In the genomic region with DNA sequence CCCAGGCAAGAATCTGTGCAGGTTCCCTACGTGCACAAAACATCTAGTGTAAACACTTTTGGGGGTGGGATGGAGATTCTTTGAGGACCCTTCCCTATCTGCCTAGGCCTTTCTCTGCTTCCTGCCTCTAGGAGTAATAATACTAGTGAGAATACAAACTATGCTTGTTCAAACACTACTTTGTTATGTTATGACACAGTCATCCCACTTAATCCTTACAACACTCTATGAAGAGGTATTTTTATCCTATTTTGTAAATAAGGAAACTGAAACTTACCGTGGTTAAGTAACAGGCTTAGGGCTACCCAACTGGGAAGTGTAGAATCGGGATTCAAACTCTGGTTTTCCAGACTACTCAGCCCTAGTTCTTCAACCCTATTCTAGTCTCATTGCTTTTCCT, we compare ENCODE assay signal across 20 cellular contexts.
DNase-seq lines count a peak whose midpoint lies in the region; ATAC-seq, FAIRE-seq and TF ChIP-seq lines count a peak whose summit lies in the region.
"Had no signal": no experiment of that assay in that cellular context is flagged by ENCODE, and none has a peak within 500 bp of the region (broad histone marks: within the 10 kb centered on the region; RNA-seq: fewer than 3 reads in every experiment).

No MANE protein-coding gene starts in this region.

- H4K20me1 ChIP-seq in hepatocyte (ENCODE audit: insufficient read depth, poor library complexity, severe bottlenecking): no peaks in the 10 kb centered on the region

- no peak for TF ChIP-seq CTCF in bronchial epithelial cell (IDR thresholded peaks at IDR 0.05; ENCODE audit: insufficient read depth, low read length, severe bottlenecking)
- no peak for TF ChIP-seq CTCF in hepatocyte (IDR thresholded peaks at IDR 0.05; ENCODE audit: poor library complexity)

- no peak overlapping the region for H4K8ac ChIP-seq in mesendoderm (ENCODE audit: low read depth, low read length)

- FAIRE-seq in bronchial epithelial cell (lab: Jason Lieb, UNC): no peak
- FAIRE-seq: GM12878, GM19239, RCC 7860 had no signal

- H3K56ac ChIP-seq in mesendoderm (ENCODE audit: low read length): no peak overlapping the region

- no peak overlapping the region for H3K9ac ChIP-seq in mesendoderm (ENCODE audit: low read length)

- no peaks in the 10 kb centered on the region for H3K9me2 ChIP-seq in hepatocyte (replicated peaks; ENCODE audit: insufficient read depth)

- H3K27me3 ChIP-seq in bronchial epithelial cell (ENCODE audit: control insufficient read depth, insufficient read depth, low read length) (no peaks in the 10 kb centered on the region), hepatocyte (no peaks in the 10 kb centered on the region), mesendoderm (ENCODE audit: insufficient read depth, low read length, poor library complexity) (no peaks in the 10 kb centered on the region)

- H2BK15ac ChIP-seq in mesendoderm (replicated peaks; ENCODE audit: low read depth): no peak overlapping the region

- no peak overlapping the region for H4K5ac ChIP-seq in mesendoderm (ENCODE audit: low read length)

- H3K9me3 ChIP-seq in hepatocyte (ENCODE audit: low read depth): no peaks in the 10 kb centered on the region

- 53% methylated on average over 3 of the region's 3 CpGs for WGBS in hepatocyte (ENCODE audit: low lambda C conversion rate, missing lambda C conversion rate)
- WGBS in mesendoderm (ENCODE audit: extremely low coverage, insufficient coverage, low lambda C conversion rate): no CpG with 5 or more reads among the region's 3 CpGs

- no peaks in the 10 kb centered on the region for H3K9me3 Mint-ChIP-seq in stimulated activated naive CD8-positive, alpha-beta T cell treated with anti-CD3 and anti-CD28 coated beads, Interleukin-15, amount 100 ng/mL, for 72 hours
- no peaks in the 10 kb centered on the region for H3K9me3 Mint-ChIP-seq in activated T-helper 17 cell treated with anti-CD3 and anti-CD28 coated beads, Interleukin-2, amount 50 U/mL, for 72 hours

- no peak for DNase-seq in stimulated activated naive CD8-positive, alpha-beta T cell treated with anti-CD3 and anti-CD28 coated beads, Interleukin-15, amount 100 ng/mL, for 72 hours
- DNase-seq in stimulated activated naive CD8-positive, alpha-beta T cell treated with anti-CD3 and anti-CD28 coated beads, Interleukin-15, Interleukin-2, amounts not matched to agents 100 U/mL and 50 U/mL, for 24 hours: no peak
- DNase-seq in bronchial epithelial cell (ENCODE audit: low read depth) (peak; percentile 73), hepatocyte (ENCODE audit: low spot score) (no peak), mesendoderm (no peak), COR-L47 (lab: John Stamatoyannopoulos, UW) (no peak)
- DNase-seq: Caco-2; CD4-positive, CD25-positive, alpha-beta regulatory T cell; EL; NCI-H1092 treated with DMSO at 0.1 percent for 48 hours; NCI-H2081 treated with DMSO at 0.1 percent for 48 hours; NCI-H446 treated with DMSO at 0.1 percent for 48 hours; NCI-H69 had no signal

- no peaks in the 10 kb centered on the region for H3K36me3 Mint-ChIP-seq in activated T-helper 17 cell treated with anti-CD3 and anti-CD28 coated beads, Interleukin-2, amount 50 U/mL, for 72 hours (ENCODE audit: low read depth)
- H3K36me3 Mint-ChIP-seq: CD4-positive, CD25-positive, alpha-beta regulatory T cell had no signal

- no peak overlapping the region for H3K18ac ChIP-seq in mesendoderm (ENCODE audit: low read length)

- peak overlapping the region; percentile 9 to 62 for H3K27ac Mint-ChIP-seq in stimulated activated naive CD8-positive, alpha-beta T cell treated with anti-CD3 and anti-CD28 coated beads, Interleukin-15, amount 100 ng/mL, for 72 hours
- H3K27ac Mint-ChIP-seq in activated T-helper 17 cell treated with anti-CD3 and anti-CD28 coated beads, Interleukin-2, amount 50 U/mL, for 72 hours: no peak overlapping the region
- H3K27ac Mint-ChIP-seq: B cell; CD4-positive, CD25-positive, alpha-beta regulatory T cell had no signal

- H3K4me1 ChIP-seq in hepatocyte (ENCODE audit: insufficient read depth): no peaks in the 10 kb centered on the region
- H3K4me1 ChIP-seq in mesendoderm (ENCODE audit: control insufficient read depth, low read depth, low read length): no peaks in the 10 kb centered on the region
- H3K4me1 ChIP-seq: Caco-2 had no signal

- no peaks in the 10 kb centered on the region for H3K4me1 Mint-ChIP-seq in stimulated activated naive CD8-positive, alpha-beta T cell treated with anti-CD3 and anti-CD28 coated beads, Interleukin-15, amount 100 ng/mL, for 72 hours
- H3K4me1 Mint-ChIP-seq in activated T-helper 17 cell treated with anti-CD3 and anti-CD28 coated beads, Interleukin-2, amount 50 U/mL, for 72 hours: no peaks in the 10 kb centered on the region
- H3K4me1 Mint-ChIP-seq: B cell; CD4-positive, CD25-positive, alpha-beta regulatory T cell had no signal

- H3K4me2 ChIP-seq in hepatocyte (no peak overlapping the region), mesendoderm (ENCODE audit: low read length) (no peak overlapping the region)

- H3K23ac ChIP-seq in mesendoderm (ENCODE audit: low read length): no peak overlapping the region

- no peak overlapping the region for H3K4ac ChIP-seq in mesendoderm (ENCODE audit: low read depth, low read length)

- no peak overlapping the region for H3K4me3 Mint-ChIP-seq in stimulated activated naive CD8-positive, alpha-beta T cell treated with anti-CD3 and anti-CD28 coated beads, Interleukin-15, amount 100 ng/mL, for 72 hours
- no peak overlapping the region for H3K4me3 Mint-ChIP-seq in activated T-helper 17 cell treated with anti-CD3 and anti-CD28 coated beads, Interleukin-2, amount 50 U/mL, for 72 hours
- H3K4me3 Mint-ChIP-seq: B cell; CD4-positive, CD25-positive, alpha-beta regulatory T cell had no signal

- H3K27me3 Mint-ChIP-seq in stimulated activated naive CD8-positive, alpha-beta T cell treated with anti-CD3 and anti-CD28 coated beads, Interleukin-15, amount 100 ng/mL, for 72 hours: peaks cover 28% of the 10 kb centered on the region
- H3K27me3 Mint-ChIP-seq in activated T-helper 17 cell treated with anti-CD3 and anti-CD28 coated beads, Interleukin-2, amount 50 U/mL, for 72 hours: peaks cover 19% of the 10 kb centered on the region

- H3K36me3 ChIP-seq in bronchial epithelial cell (ENCODE audit: control insufficient read depth, insufficient read depth, low read length): no peaks in the 10 kb centered on the region
- no peaks in the 10 kb centered on the region for H3K36me3 ChIP-seq in hepatocyte (replicated peaks; ENCODE audit: insufficient read depth, low read depth)
- H3K36me3 ChIP-seq in mesendoderm (ENCODE audit: control insufficient read depth, insufficient read depth, low read length): no peaks in the 10 kb centered on the region

- H3K79me2 ChIP-seq in hepatocyte: no peaks in the 10 kb centered on the region
- H3K79me2 ChIP-seq in mesendoderm (ENCODE audit: control insufficient read depth, insufficient read depth, low read length): no peaks in the 10 kb centered on the region

- no peak overlapping the region for H2BK120ac ChIP-seq in mesendoderm (ENCODE audit: low read depth, low read length)

- ATAC-seq in stimulated activated naive CD8-positive, alpha-beta T cell treated with anti-CD3 and anti-CD28 coated beads, Interleukin-15, amount 100 ng/mL, for 72 hours: no peak
- no peak for ATAC-seq in stimulated activated naive CD8-positive, alpha-beta T cell treated with anti-CD3 and anti-CD28 coated beads, Interleukin-15, Interleukin-2, amounts not matched to agents 100 U/mL and 50 U/mL, for 24 hours
- no peak for ATAC-seq in GM21717 (IDR thresholded peaks at IDR 0.05; ENCODE audit: unreplicated experiment)
- ATAC-seq in activated T-helper 17 cell treated with anti-CD3 and anti-CD28 coated beads, Interleukin-2, amount 50 U/mL, for 72 hours (replicated peaks): no peak
- ATAC-seq: GM12878, Right ventricle myocardium inferior had no signal

- H3K27ac ChIP-seq in hepatocyte: no peak overlapping the region
- no peak overlapping the region for H3K27ac ChIP-seq in mesendoderm (ENCODE audit: low read depth, low read length)

- H2AFZ ChIP-seq in hepatocyte: peak overlapping the region; percentile 42

- H2AK5ac ChIP-seq in mesendoderm (ENCODE audit: low read length): no peak overlapping the region

- no peaks in the 10 kb centered on the region for H3K79me1 ChIP-seq in mesendoderm (ENCODE audit: low read length)

- H2BK5ac ChIP-seq in mesendoderm (ENCODE audit: low read length): no peak overlapping the region

- H3K4me3 ChIP-seq in bronchial epithelial cell (ENCODE audit: low read depth, low read length) (no peak overlapping the region), hepatocyte (no peak overlapping the region), mesendoderm (ENCODE audit: low read length) (no peak overlapping the region)
- H3K4me3 ChIP-seq: GM12878 had no signal
